ENCODE assay signal across 10 cellular contexts in the genomic region with DNA sequence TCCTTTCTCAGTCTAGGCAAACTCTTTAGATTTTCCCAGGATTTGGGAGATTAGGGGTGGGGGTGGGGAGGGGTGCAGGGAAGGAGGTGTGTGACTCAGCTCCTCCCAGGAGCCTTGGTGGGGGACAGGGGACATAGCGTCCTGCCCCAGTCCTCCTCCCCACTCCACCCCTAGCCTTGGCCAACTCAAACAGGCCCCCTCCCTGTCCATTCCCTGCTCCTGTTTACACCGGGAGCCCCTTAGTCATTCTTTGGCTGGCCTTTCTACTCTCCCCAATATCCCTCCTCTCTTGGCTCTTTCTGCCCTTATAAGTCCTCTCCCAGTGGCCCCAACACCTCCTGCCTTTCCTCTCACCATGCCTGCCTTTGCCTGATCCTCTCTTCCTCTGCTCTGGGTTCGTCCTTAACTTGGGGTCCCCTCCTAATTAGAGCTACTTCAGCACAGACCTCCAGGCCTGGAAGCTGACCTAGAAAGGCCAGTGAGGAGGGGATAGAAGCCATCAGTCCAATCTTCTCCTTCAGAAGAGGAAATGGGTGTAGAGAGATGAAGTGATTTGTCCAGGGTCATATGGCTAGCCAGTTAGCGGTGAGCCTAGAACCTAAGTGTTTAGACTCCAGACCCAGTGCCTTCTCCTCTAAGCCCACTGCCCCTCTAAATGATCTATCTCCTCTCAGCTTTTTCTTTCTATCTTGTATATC. TPM values are rescaled to one million over a fixed set of nuclear protein-coding genes. Genes with fewer than 3 reads are reported as not detected.
DNase-seq lines count a peak whose midpoint lies in the region; ATAC-seq and TF ChIP-seq lines count a peak whose summit lies in the region.
"Had no signal": no experiment of that assay in that cellular context is flagged by ENCODE, and none has a peak within 500 bp of the region (broad histone marks: within the 10 kb centered on the region; RNA-seq: fewer than 3 reads in every experiment).

No MANE protein-coding gene starts in this region.

- intact Hi-C loops in left ventricle myocardium superior (cut with micrococcal nuclease) (no loop called here), sigmoid colon (cut with DNase I) (no loop called here)

- 63 to 68% methylated on average over 4 of the region's 4 CpGs for WGBS in sigmoid colon, 2 donors

- peaks cover 0 to 4% (median 1%) of the 10 kb centered on the region in 4 donors for H3K36me3 ChIP-seq in sigmoid colon

- TF ChIP-seq POLR2A in sigmoid colon (IDR thresholded peaks at IDR 0.05): peak in 1 of 2 donors; percentile 18

- H3K27ac ChIP-seq in sigmoid colon: peak overlapping the region; percentile 96 to 100 (median 100)

- POLR2A ChIA-PET in WTC11 (lab: Charles Lee): interaction anchor here (0.8 to 1.0 kb wide), 2 partner anchors 11 to 30 kb away, joined by 3 to 6 read pairs; no protein-coding TSS in a partner anchor

- no peak for ATAC-seq in WTC11
- ATAC-seq in left ventricle myocardium superior: peak; percentile 73
- no peak for ATAC-seq in HG02973 (IDR thresholded peaks at IDR 0.05; ENCODE audit: unreplicated experiment)

- peaks cover 0 to 75% (median 62%) of the 10 kb centered on the region in 4 donors for H3K4me1 ChIP-seq in sigmoid colon

- peak; percentile 72 to 95 (median 87) for TF ChIP-seq EP300 in sigmoid colon (IDR thresholded peaks at IDR 0.05)

- CTCF ChIA-PET in WTC11 (lab: Charles Lee): interaction anchor here (2.1 to 7.7 kb wide), 3 partner anchors 18 to 42 kb away, joined by 10 to 109 read pairs (median 13); no protein-coding TSS in a partner anchor

- H3K4me1 Mint-ChIP-seq in WTC11: peaks cover 43% of the 10 kb centered on the region
- peaks cover 38% of the 10 kb centered on the region for H3K4me1 Mint-ChIP-seq in activated T-cell treated with anti-CD3 and anti-CD28 coated beads, Interleukin-2, amount 50 U/mL, for 24 hours (ENCODE audit: low read depth)

- H3K27me3 ChIP-seq in sigmoid colon: no peaks in the 10 kb centered on the region

- TF ChIP-seq CTCF in WTC11 (IDR thresholded peaks at IDR 0.05) (no peak), sigmoid colon (IDR thresholded peaks at IDR 0.05) (no peak)

- H3K27me3 Mint-ChIP-seq in WTC11 (ENCODE audit: low read depth): peaks cover 78% of the 10 kb centered on the region
- H3K27me3 Mint-ChIP-seq in activated T-cell treated with anti-CD3 and anti-CD28 coated beads, Interleukin-2, amount 50 U/mL, for 24 hours: no peaks in the 10 kb centered on the region

- H3K4me3 Mint-ChIP-seq in WTC11: no peak overlapping the region
- no peak overlapping the region for H3K4me3 Mint-ChIP-seq in activated T-cell treated with anti-CD3 and anti-CD28 coated beads, Interleukin-2, amount 50 U/mL, for 24 hours

- no peaks in the 10 kb centered on the region for H3K36me3 Mint-ChIP-seq in WTC11
- peaks cover 10% of the 10 kb centered on the region for H3K36me3 Mint-ChIP-seq in activated T-cell treated with anti-CD3 and anti-CD28 coated beads, Interleukin-2, amount 50 U/mL, for 24 hours (ENCODE audit: low read depth)

- H3K9me3 Mint-ChIP-seq in WTC11: no peaks in the 10 kb centered on the region
- no peaks in the 10 kb centered on the region for H3K9me3 Mint-ChIP-seq in activated T-cell treated with anti-CD3 and anti-CD28 coated beads, Interleukin-2, amount 50 U/mL, for 24 hours

- no peaks in the 10 kb centered on the region for H3K9me3 ChIP-seq in sigmoid colon

- no peak overlapping the region for H3K27ac Mint-ChIP-seq in WTC11
- H3K27ac Mint-ChIP-seq in activated T-cell treated with anti-CD3 and anti-CD28 coated beads, Interleukin-2, amount 50 U/mL, for 24 hours: no peak overlapping the region

- peak overlapping the region in 2 of 4 donors; percentile 96 to 100 for H3K4me3 ChIP-seq in sigmoid colon

- peak; percentile 64 for DNase-seq in EH (ENCODE audit: low read depth)
- DNase-seq in WTC11 (ENCODE audit: low spot score): peak; percentile 6
- DNase-seq in left ventricle myocardium superior: peak; percentile 72
- DNase-seq in sigmoid colon: peak; percentile 97
- no peak for DNase-seq in NAMALWA (ENCODE audit: low spot score)
- DNase-seq in activated T-cell treated with anti-CD3 and anti-CD28 coated beads, Interleukin-2, amount 50 U/mL, for 24 hours: no peak
- no peak for DNase-seq in GOT3 (lab: John Stamatoyannopoulos, UW)
- DNase-seq: NCI-H1417, RPMI8226 had no signal

TF ChIP-seq in WTC11, 78 proteins besides CTCF, POLR2A, EP300 and RAD21:
- TF ChIP-seq, protein P1, sequence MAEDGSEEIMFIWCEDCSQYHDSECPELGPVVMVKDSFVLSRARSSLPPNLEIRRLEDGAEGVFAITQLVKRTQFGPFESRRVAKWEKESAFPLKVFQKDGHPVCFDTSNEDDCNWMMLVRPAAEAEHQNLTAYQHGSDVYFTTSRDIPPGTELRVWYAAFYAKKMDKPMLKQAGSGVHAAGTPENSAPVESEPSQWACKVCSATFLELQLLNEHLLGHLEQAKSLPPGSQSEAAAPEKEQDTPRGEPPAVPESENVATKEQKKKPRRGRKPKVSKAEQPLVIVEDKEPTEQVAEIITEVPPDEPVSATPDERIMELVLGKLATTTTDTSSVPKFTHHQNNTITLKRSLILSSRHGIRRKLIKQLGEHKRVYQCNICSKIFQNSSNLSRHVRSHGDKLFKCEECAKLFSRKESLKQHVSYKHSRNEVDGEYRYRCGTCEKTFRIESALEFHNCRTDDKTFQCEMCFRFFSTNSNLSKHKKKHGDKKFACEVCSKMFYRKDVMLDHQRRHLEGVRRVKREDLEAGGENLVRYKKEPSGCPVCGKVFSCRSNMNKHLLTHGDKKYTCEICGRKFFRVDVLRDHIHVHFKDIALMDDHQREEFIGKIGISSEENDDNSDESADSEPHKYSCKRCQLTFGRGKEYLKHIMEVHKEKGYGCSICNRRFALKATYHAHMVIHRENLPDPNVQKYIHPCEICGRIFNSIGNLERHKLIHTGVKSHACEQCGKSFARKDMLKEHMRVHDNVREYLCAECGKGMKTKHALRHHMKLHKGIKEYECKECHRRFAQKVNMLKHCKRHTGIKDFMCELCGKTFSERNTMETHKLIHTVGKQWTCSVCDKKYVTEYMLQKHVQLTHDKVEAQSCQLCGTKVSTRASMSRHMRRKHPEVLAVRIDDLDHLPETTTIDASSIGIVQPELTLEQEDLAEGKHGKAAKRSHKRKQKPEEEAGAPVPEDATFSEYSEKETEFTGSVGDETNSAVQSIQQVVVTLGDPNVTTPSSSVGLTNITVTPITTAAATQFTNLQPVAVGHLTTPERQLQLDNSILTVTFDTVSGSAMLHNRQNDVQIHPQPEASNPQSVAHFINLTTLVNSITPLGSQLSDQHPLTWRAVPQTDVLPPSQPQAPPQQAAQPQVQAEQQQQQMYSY (CRISPR knock-in tag; IDR thresholded peaks at IDR 0.05): no peak
- TF ChIP-seq SMAD3 (CRISPR knock-in tag; IDR thresholded peaks at IDR 0.05; ENCODE audit: borderline replicate concordance): no peak
- TF ChIP-seq EMX1 (CRISPR knock-in tag; IDR thresholded peaks at IDR 0.05): no peak
- no peak for TF ChIP-seq ZBTB43 (CRISPR knock-in tag; IDR thresholded peaks at IDR 0.05)
- no peak for TF ChIP-seq JUN (CRISPR knock-in tag; IDR thresholded peaks at IDR 0.05)
- no peak for TF ChIP-seq ESRRA (CRISPR knock-in tag; IDR thresholded peaks at IDR 0.05; ENCODE audit: borderline replicate concordance)
- TF ChIP-seq TEAD4 (CRISPR knock-in tag; IDR thresholded peaks at IDR 0.05): no peak
- TF ChIP-seq IRF2 (CRISPR knock-in tag; IDR thresholded peaks at IDR 0.05; ENCODE audit: borderline replicate concordance, low read depth): no peak

RNA-seq across cellular contexts. Expression of gene ITGA5, which starts 2.3 kb away (rescaled TPM):
- 19.3 to 21.9 TPM (median 20.8 TPM) in 3 replicates for total RNA-seq in WTC11 (2021)
- 44.1 TPM for total RNA-seq in left ventricle myocardium superior
- 100 to 1,000 TPM; 200 to 765 (median 459) TPM for total RNA-seq in sigmoid colon
- 10 to 100 TPM in 1 of 3 donors, 1 to 10 TPM in 2; 7.4 to 92.7 (median 7.8) TPM for polyA plus RNA-seq in sigmoid colon

RNA-seq across cellular contexts. Expression of gene ZNF385A, which starts 36.8 kb away (rescaled TPM):
- total RNA-seq in WTC11 (2021): 18.4 to 23.5 TPM (median 22.2 TPM) in 3 replicates
- total RNA-seq in left ventricle myocardium superior: 7.7 TPM
- 10 to 100 TPM in 2 of 4 donors, 1 to 10 TPM in 2; 5.6 to 18.6 (median 10.6) TPM for total RNA-seq in sigmoid colon
- 10 to 100 TPM in 1 of 3 donors, 1 to 10 TPM in 2; 4.4 to 19.2 (median 7.0) TPM for polyA plus RNA-seq in sigmoid colon

RNA-seq across cellular contexts. Expression of gene GTSF1, which starts 52.1 kb away (rescaled TPM):
- total RNA-seq in WTC11 (2021) (0.55 to 0.99 TPM (median 0.74 TPM) in 3 replicates), left ventricle myocardium superior (not detected), sigmoid colon (not detected)
- 1 to 10 TPM in 2 of 3 donors, not detected in 1; 1.4 to 3.6 TPM for polyA plus RNA-seq in sigmoid colon

RNA-seq across cellular contexts. Expression of gene GPR84, which starts 57.0 kb away (rescaled TPM):
- total RNA-seq in WTC11 (2021): 0.13 TPM in 1 of 3 replicates, not detected in the others
- not detected for total RNA-seq in left ventricle myocardium superior
- total RNA-seq in sigmoid colon: under 1 TPM in 1 of 4 donors, not detected in 3; 0.54 TPM
- under 1 TPM; 0.60 to 0.92 (median 0.69) TPM for polyA plus RNA-seq in sigmoid colon

Comparison
In these comparisons a context has a peak if more than half of its experiments do, and no peak if none do; other contexts are left out.
1. DNase-seq: peak in EH (single experiment), WTC11 (single experiment), left ventricle myocardium superior (single experiment) and sigmoid colon (single experiment); none in NAMALWA (single experiment), activated T-cell treated with anti-CD3 and anti-CD28 coated beads, Interleukin-2, amount 50 U/mL, for 24 hours (single experiment) and GOT3 (single experiment).